In genomic region chr16:970379-970765, GRCh38 we compare ENCODE assay signal across 7 cellular contexts. TPM values are rescaled to one million over a fixed set of nuclear protein-coding genes. Genes with fewer than 3 reads are reported as not detected.
DNase-seq lines count a peak whose midpoint lies in the region; ATAC-seq and TF ChIP-seq lines count a peak whose summit lies in the region.

No MANE protein-coding gene starts in this region.

- H3K4me1 Mint-ChIP-seq in effector memory CD8-positive, alpha-beta T cell (ENCODE audit: low read depth in 2 of 2), result peaks cover 16 to 17% of the 10 kb centered on the region in 2 donors
- peaks cover 15 to 20% of the 10 kb centered on the region in 2 donors for H3K4me1 Mint-ChIP-seq in natural killer cell

- peak overlapping the region; percentile 70 to 73 for H3K4me3 Mint-ChIP-seq in effector memory CD8-positive, alpha-beta T cell
- H3K4me3 Mint-ChIP-seq in natural killer cell, result peak overlapping the region; percentile 88

- no peak for DNase-seq in effector memory CD8-positive, alpha-beta T cell
- DNase-seq in natural killer cell (no peak), SHP77 treated with DMSO at 0.1 percent for 48 hours (lab: John Stamatoyannopoulos, UW) (no peak)
- no peak for DNase-seq in activated CD8-positive, alpha-beta memory T cell treated with anti-CD3 and anti-CD28 coated beads, Interleukin-2, amount 50 U/mL, for 4 hours
- no peak for DNase-seq in activated CD8-positive, alpha-beta memory T cell treated with anti-CD3 and anti-CD28 coated beads for 24 hours

- peak overlapping the region; percentile 66 for H3K27ac ChIP-seq in KOPT-K1 (ENCODE audit: low read depth, low read length, poor library complexity, severe bottlenecking)

- H3K9me3 Mint-ChIP-seq in effector memory CD8-positive, alpha-beta T cell, result no peaks in the 10 kb centered on the region
- H3K9me3 Mint-ChIP-seq in natural killer cell, result no peaks in the 10 kb centered on the region

- ATAC-seq in GM21360 (IDR thresholded peaks at IDR 0.05; ENCODE audit: unreplicated experiment) (peak; percentile 9), natural killer cell (peak in 1 of 3 donors; percentile 22)
- peak; percentile 46 for ATAC-seq in effector memory CD8-positive, alpha-beta T cell (replicated peaks)

- no peaks in the 10 kb centered on the region for H3K27me3 Mint-ChIP-seq in effector memory CD8-positive, alpha-beta T cell
- no peaks in the 10 kb centered on the region for H3K27me3 Mint-ChIP-seq in natural killer cell (ENCODE audit: low read depth in 2 of 2)

- peaks cover 15% of the 10 kb centered on the region for H3K36me3 Mint-ChIP-seq in effector memory CD8-positive, alpha-beta T cell (ENCODE audit: insufficient read depth)
- peaks cover 4% of the 10 kb centered on the region for H3K36me3 Mint-ChIP-seq in natural killer cell

- intact Hi-C loops in natural killer cell (cut with micrococcal nuclease), result no loop called here

- no peak for TF ChIP-seq CTCF in natural killer cell (IDR thresholded peaks at IDR 0.05)

- no peaks in the 10 kb centered on the region for H3K9me3 ChIP-seq in KOPT-K1 (ENCODE audit: insufficient read depth, low read length, poor library complexity, severe bottlenecking)

- peaks cover 16% of the 10 kb centered on the region; the same call in 1 of the 2 replicates for H3K36me3 ChIP-seq in KOPT-K1 (ENCODE audit: insufficient read depth, low read length)

- peak overlapping the region in 1 of 2 donors; percentile 60 for H3K27ac Mint-ChIP-seq in effector memory CD8-positive, alpha-beta T cell
- peak overlapping the region; percentile 31 to 59 for H3K27ac Mint-ChIP-seq in natural killer cell

RNA-seq across cellular contexts. Expression of gene LMF1, which starts 0.4 kb away (rescaled TPM):
- 10 to 100 TPM; 28.2 to 42.2 (median 41.2) TPM for total RNA-seq in natural killer cell

RNA-seq across cellular contexts. Expression of gene SOX8, which starts 11.2 kb away (rescaled TPM):
- total RNA-seq in natural killer cell, result not detected
